8 cellular contexts compared by ENCODE assay signal in the genomic region with DNA sequence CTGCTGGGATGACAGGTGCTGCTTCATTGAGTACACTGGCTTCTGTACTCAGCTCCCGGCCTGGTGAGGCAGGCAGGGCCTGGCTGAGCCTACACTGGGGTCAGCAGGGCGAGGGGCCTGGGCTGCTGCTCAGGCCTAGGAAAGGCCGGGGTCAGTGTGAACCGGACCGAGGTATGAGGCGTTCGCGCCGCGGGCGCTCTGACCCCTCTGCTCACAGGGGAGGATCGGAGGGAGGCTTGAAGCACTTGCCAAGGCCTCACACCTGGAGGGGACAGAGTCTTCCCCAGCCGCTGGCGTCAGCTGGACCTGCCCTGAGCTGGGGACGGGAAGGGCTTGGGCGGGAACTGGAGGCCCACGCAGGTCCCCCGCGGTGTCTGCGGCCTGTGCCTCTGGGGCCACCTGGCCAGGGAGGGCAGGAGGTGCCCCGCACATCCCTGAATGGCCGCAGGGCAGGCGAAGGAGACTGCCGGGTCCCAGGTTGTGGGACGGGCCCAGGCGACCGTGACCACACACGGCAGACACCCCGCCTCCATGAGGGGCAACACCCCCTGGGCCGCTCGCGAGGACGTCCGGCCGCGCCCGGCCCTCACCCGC. TPM values are rescaled to one million over a fixed set of nuclear protein-coding genes. Genes with fewer than 3 reads are reported as not detected.
A peak's percentile ranks its signal among the peaks of the same experiment; 100 is the strongest.
DNase-seq lines count a peak whose midpoint lies in the region; ATAC-seq and TF ChIP-seq lines count a peak whose summit lies in the region.

No MANE protein-coding gene starts in this region.

- H3K27me3 ChIP-seq in heart left ventricle: peaks cover 0 to 16% (median 9%) of the 10 kb centered on the region in 9 donors
- peaks cover 28% of the 10 kb centered on the region for H3K27me3 ChIP-seq in neutrophil

- H3K4me3 ChIP-seq in heart left ventricle (peak overlapping the region; percentile 67 to 98 (median 91)), neutrophil (ENCODE audit: low read depth in 1 of 2, low read length in 1 of 2) (peak overlapping the region; percentile 86 to 87)

- H3K27ac ChIP-seq in heart left ventricle (peak overlapping the region; percentile 41 to 93 (median 86)), RWPE1 (peak overlapping the region; percentile 82), neutrophil (peak overlapping the region; percentile 84)

- POLR2A ChIA-PET in RWPE1 (lab: Yijun Ruan, JAX; ENCODE audit: low non-redundant PET): no interaction called here

- WGBS in heart left ventricle, 4 donors: 4 to 14% (median 6%) methylated on average over 4 to 38 of the region's 38 CpGs

- no peaks in the 10 kb centered on the region for H3K9me3 ChIP-seq in heart left ventricle
- no peaks in the 10 kb centered on the region for H3K9me3 ChIP-seq in neutrophil

- TF ChIP-seq CTCF in heart left ventricle (IDR thresholded peaks at IDR 0.05): no peak
- TF ChIP-seq CTCF in RWPE1 (conservative IDR thresholded peaks at IDR 0.05; ENCODE audit: low read depth): no peak
- TF ChIP-seq CTCF in neutrophil (IDR thresholded peaks at IDR 0.05): no peak

- CTCF ChIA-PET in RWPE1 (lab: Yijun Ruan, JAX): interaction anchor here (0.6 to 0.7 kb wide), 2 partner anchors 14 to 1239 kb away, joined by 3 to 4 read pairs; no protein-coding TSS in a partner anchor

- ATAC-seq in heart left ventricle (peak; percentile 1 to 35 (median 16)), Right ventricle myocardium inferior (no peak), HG02943 (IDR thresholded peaks at IDR 0.05; ENCODE audit: low read depth, unreplicated experiment) (peak; percentile 25)

- DNase-seq in heart left ventricle: peak in 2 of 5 donors; percentile 60 to 73
- no peak for DNase-seq in Right ventricle myocardium inferior (ENCODE audit: missing footprints)
- no peak for DNase-seq in RWPE1 (ENCODE audit: low spot score)
- peak; percentile 42 for DNase-seq in epidermal melanocyte (ENCODE audit: insufficient read length, low spot score)
- DNase-seq in HCEC 1CT: no peak
- no peak for DNase-seq in activated gamma-delta T cell treated with Interleukin-2 at 50 U/mL for 16 hours

- peaks cover 0 to 26% (median 11%) of the 10 kb centered on the region in 9 donors for H3K36me3 ChIP-seq in heart left ventricle
- no peaks in the 10 kb centered on the region for H3K36me3 ChIP-seq in neutrophil

- no peak for TF ChIP-seq POLR2A in heart left ventricle (IDR thresholded peaks at IDR 0.05)

- intact Hi-C loops in heart left ventricle (cut with DNase I): loop anchor here (2.0 to 10.0 kb wide), 10 partner anchors 115 to 1013 kb away; partner anchors contain the start of genes PANK4 (in 6 of the 10) and PRXL2B (in 2 of the 10)
- intact Hi-C loops in Right ventricle myocardium inferior (cut with DNase I): loop anchor here (5.0 to 10.0 kb wide), 3 partner anchors 115 to 1013 kb away; partner anchors contain the start of gene PANK4

- H3K4me1 ChIP-seq in heart left ventricle: peaks cover 4 to 37% (median 26%) of the 10 kb centered on the region in 12 donors
- peaks cover 26 to 36% of the 10 kb centered on the region in 2 experiments for H3K4me1 ChIP-seq in neutrophil (ENCODE audit: control insufficient read depth in 1 of 2, insufficient read depth in 1 of 2, low read depth in 1 of 2, low read length in 1 of 2)

RNA-seq across cellular contexts. Expression of gene PEX10, which starts 0.5 kb away (rescaled TPM):
- total RNA-seq in heart left ventricle (10 to 100 TPM; 17.2 to 26.5 (median 18.9) TPM), Right ventricle myocardium inferior (14.5 TPM)
- 10 to 100 TPM; 14.7 to 18.6 TPM for polyA plus RNA-seq in heart left ventricle

RNA-seq across cellular contexts. Expression of gene RER1, which starts 20.3 kb away (rescaled TPM):
- total RNA-seq in heart left ventricle (100 to 1,000 TPM in 3 of 9 donors, 10 to 100 TPM in 6; 47.1 to 124 (median 78.3) TPM), Right ventricle myocardium inferior (85.8 TPM)
- 10 to 100 TPM; 43.3 to 92.4 TPM for polyA plus RNA-seq in heart left ventricle

RNA-seq across cellular contexts. Expression of gene MORN1, which starts 20.5 kb away (rescaled TPM):
- total RNA-seq in heart left ventricle: 1 to 10 TPM; 2.4 to 8.2 (median 3.8) TPM
- 1 to 10 TPM; 2.2 to 4.0 TPM for polyA plus RNA-seq in heart left ventricle
- total RNA-seq in Right ventricle myocardium inferior: 4.9 TPM
